Comparison of ENCODE assay signal across 1 cellular context in the genomic region with DNA sequence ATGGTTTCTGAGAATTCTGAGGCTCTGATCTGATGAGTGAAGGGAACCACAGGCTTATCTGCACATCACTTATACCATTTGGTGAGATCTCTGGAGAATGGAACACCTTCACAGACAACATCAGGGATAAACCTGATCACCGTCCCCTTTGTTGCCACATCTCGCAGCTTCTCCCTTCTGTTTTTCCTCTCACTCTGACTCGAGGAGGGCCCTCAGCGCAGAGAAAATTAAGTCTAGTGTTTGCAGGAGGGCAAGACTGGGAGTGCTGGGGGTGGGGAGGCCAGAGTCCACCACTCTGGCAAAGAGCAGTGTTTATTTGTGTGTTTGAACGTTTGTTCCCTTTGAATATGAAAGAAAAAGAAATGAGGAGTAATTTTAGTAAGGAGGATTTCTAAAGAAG.
A peak's percentile ranks its signal among the peaks of the same experiment; 100 is the strongest.
TF ChIP-seq lines count a peak whose summit lies in the region.

No MANE protein-coding gene starts in this region.

TF ChIP-seq in HepG2, 621 proteins besides CTCF, POLR2A, EP300 and RAD21 (continued from another document and continues in another):
- TF ChIP-seq, protein P1, sequence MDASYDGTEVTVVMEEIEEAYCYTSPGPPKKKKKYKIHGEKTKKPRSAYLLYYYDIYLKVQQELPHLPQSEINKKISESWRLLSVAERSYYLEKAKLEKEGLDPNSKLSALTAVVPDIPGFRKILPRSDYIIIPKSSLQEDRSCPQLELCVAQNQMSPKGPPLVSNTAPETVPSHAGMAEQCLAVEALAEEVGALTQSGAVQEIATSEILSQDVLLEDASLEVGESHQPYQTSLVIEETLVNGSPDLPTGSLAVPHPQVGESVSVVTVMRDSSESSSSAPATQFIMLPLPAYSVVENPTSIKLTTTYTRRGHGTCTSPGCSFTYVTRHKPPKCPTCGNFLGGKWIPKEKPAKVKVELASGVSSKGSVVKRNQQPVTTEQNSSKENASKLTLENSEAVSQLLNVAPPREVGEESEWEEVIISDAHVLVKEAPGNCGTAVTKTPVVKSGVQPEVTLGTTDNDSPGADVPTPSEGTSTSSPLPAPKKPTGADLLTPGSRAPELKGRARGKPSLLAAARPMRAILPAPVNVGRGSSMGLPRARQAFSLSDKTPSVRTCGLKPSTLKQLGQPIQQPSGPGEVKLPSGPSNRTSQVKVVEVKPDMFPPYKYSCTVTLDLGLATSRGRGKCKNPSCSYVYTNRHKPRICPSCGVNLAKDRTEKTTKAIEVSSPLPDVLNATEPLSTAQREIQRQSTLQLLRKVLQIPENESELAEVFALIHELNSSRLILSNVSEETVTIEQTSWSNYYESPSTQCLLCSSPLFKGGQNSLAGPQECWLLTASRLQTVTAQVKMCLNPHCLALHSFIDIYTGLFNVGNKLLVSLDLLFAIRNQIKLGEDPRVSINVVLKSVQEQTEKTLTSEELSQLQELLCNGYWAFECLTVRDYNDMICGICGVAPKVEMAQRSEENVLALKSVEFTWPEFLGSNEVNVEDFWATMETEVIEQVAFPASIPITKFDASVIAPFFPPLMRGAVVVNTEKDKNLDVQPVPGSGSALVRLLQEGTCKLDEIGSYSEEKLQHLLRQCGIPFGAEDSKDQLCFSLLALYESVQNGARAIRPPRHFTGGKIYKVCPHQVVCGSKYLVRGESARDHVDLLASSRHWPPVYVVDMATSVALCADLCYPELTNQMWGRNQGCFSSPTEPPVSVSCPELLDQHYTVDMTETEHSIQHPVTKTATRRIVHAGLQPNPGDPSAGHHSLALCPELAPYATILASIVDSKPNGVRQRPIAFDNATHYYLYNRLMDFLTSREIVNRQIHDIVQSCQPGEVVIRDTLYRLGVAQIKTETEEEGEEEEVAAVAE (CRISPR knock-in tag; IDR thresholded peaks at IDR 0.05; ENCODE audit: borderline replicate concordance), result 0 out of 2 replicates have a peak, but pooled peaks have one; percentile 37
- TF ChIP-seq PAF1 (CRISPR knock-in tag; IDR thresholded peaks at IDR 0.05) (no peak), RARG (CRISPR knock-in tag; IDR thresholded peaks at IDR 0.05; ENCODE audit: low read depth) (no peak), SSRP1 (CRISPR knock-in tag; IDR thresholded peaks at IDR 0.05) (0 out of 2 replicates have a peak, but pooled peaks have one; percentile 13), ZNF652 (CRISPR knock-in tag; IDR thresholded peaks at IDR 0.05; ENCODE audit: borderline replicate concordance, low read depth) (no peak; the same call in 1 of the 2 replicates), POLR2G (IDR thresholded peaks at IDR 0.05; ENCODE audit: low read depth, low read length) (peak; percentile 45; the same call in 1 of the 2 replicates), SIN3B (IDR thresholded peaks at IDR 0.05; ENCODE audit: low read length) (no peak), ELF3 (CRISPR knock-in tag; IDR thresholded peaks at IDR 0.05) (peak; percentile 63), ZNF207 (IDR thresholded peaks at IDR 0.05; ENCODE audit: borderline replicate concordance) (no peak), KAT8 (CRISPR knock-in tag; IDR thresholded peaks at IDR 0.05) (0 out of 2 replicates have a peak, but pooled peaks have one; percentile 21), SMARCC2 (IDR thresholded peaks at IDR 0.05) (no peak), AKAP8 (CRISPR knock-in tag; IDR thresholded peaks at IDR 0.05) (no peak), ZFY (CRISPR knock-in tag; IDR thresholded peaks at IDR 0.05) (no peak), ZNF879 (CRISPR knock-in tag; IDR thresholded peaks at IDR 0.05) (no peak), HDAC1 (CRISPR knock-in tag; IDR thresholded peaks at IDR 0.05) (peak; percentile 39), CHCHD3 (CRISPR knock-in tag; IDR thresholded peaks at IDR 0.05) (no peak), ZNF557 (CRISPR knock-in tag; IDR thresholded peaks at IDR 0.05) (no peak), ONECUT2 (CRISPR knock-in tag; IDR thresholded peaks at IDR 0.05) (no peak), ASH2L (IDR thresholded peaks at IDR 0.05; ENCODE audit: insufficient read length, low read depth, low read length) (peak; percentile 51), PHF21A (CRISPR knock-in tag; IDR thresholded peaks at IDR 0.05) (no peak; the same call in 1 of the 2 replicates), ZMYM4 (CRISPR knock-in tag; IDR thresholded peaks at IDR 0.05) (0 out of 2 replicates have a peak, but pooled peaks have one; percentile 49), GFI1 (CRISPR knock-in tag; IDR thresholded peaks at IDR 0.05; ENCODE audit: borderline replicate concordance) (no peak), EED (CRISPR knock-in tag; IDR thresholded peaks at IDR 0.05) (no peak), MED1 (CRISPR knock-in tag; IDR thresholded peaks at IDR 0.05) (peak; percentile 61), ZNF605 (CRISPR knock-in tag; IDR thresholded peaks at IDR 0.05) (0 out of 2 replicates have a peak, but pooled peaks have one; percentile 28), KLF11 (CRISPR knock-in tag; IDR thresholded peaks at IDR 0.05) (0 out of 2 replicates have a peak, but pooled peaks have one; percentile 36), ZNF124 (CRISPR knock-in tag; IDR thresholded peaks at IDR 0.05) (0 out of 2 replicates have a peak, but pooled peaks have one; percentile 21), ZNF83 (CRISPR knock-in tag; IDR thresholded peaks at IDR 0.05; ENCODE audit: borderline replicate concordance) (no peak), CBX5 (CRISPR knock-in tag; IDR thresholded peaks at IDR 0.05; ENCODE audit: borderline replicate concordance) (peak; percentile 51; the same call in 1 of the 2 replicates), SP5 (CRISPR knock-in tag; IDR thresholded peaks at IDR 0.05; ENCODE audit: borderline replicate concordance, low read depth) (peak; percentile 54; the same call in 1 of the 2 replicates), TARDBP (CRISPR knock-in tag; IDR thresholded peaks at IDR 0.05) (peak; percentile 43; the same call in 1 of the 2 replicates)
- TF ChIP-seq, protein P2, sequence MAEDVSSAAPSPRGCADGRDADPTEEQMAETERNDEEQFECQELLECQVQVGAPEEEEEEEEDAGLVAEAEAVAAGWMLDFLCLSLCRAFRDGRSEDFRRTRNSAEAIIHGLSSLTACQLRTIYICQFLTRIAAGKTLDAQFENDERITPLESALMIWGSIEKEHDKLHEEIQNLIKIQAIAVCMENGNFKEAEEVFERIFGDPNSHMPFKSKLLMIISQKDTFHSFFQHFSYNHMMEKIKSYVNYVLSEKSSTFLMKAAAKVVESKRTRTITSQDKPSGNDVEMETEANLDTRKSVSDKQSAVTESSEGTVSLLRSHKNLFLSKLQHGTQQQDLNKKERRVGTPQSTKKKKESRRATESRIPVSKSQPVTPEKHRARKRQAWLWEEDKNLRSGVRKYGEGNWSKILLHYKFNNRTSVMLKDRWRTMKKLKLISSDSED (CRISPR knock-in tag; IDR thresholded peaks at IDR 0.05), result no peak
- TF ChIP-seq, protein P3, sequence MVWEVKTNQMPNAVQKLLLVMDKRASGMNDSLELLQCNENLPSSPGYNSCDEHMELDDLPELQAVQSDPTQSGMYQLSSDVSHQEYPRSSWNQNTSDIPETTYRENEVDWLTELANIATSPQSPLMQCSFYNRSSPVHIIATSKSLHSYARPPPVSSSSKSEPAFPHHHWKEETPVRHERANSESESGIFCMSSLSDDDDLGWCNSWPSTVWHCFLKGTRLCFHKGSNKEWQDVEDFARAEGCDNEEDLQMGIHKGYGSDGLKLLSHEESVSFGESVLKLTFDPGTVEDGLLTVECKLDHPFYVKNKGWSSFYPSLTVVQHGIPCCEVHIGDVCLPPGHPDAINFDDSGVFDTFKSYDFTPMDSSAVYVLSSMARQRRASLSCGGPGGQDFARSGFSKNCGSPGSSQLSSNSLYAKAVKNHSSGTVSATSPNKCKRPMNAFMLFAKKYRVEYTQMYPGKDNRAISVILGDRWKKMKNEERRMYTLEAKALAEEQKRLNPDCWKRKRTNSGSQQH (CRISPR knock-in tag; IDR thresholded peaks at IDR 0.05; ENCODE audit: low read depth), result no peak
- TF ChIP-seq, protein P4, sequence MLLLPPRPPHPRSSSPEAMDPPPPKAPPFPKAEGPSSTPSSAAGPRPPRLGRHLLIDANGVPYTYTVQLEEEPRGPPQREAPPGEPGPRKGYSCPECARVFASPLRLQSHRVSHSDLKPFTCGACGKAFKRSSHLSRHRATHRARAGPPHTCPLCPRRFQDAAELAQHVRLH (CRISPR knock-in tag; IDR thresholded peaks at IDR 0.05; ENCODE audit: borderline replicate concordance, low read depth), result no peak; the same call in 1 of the 2 replicates
- TF ChIP-seq, protein P5, sequence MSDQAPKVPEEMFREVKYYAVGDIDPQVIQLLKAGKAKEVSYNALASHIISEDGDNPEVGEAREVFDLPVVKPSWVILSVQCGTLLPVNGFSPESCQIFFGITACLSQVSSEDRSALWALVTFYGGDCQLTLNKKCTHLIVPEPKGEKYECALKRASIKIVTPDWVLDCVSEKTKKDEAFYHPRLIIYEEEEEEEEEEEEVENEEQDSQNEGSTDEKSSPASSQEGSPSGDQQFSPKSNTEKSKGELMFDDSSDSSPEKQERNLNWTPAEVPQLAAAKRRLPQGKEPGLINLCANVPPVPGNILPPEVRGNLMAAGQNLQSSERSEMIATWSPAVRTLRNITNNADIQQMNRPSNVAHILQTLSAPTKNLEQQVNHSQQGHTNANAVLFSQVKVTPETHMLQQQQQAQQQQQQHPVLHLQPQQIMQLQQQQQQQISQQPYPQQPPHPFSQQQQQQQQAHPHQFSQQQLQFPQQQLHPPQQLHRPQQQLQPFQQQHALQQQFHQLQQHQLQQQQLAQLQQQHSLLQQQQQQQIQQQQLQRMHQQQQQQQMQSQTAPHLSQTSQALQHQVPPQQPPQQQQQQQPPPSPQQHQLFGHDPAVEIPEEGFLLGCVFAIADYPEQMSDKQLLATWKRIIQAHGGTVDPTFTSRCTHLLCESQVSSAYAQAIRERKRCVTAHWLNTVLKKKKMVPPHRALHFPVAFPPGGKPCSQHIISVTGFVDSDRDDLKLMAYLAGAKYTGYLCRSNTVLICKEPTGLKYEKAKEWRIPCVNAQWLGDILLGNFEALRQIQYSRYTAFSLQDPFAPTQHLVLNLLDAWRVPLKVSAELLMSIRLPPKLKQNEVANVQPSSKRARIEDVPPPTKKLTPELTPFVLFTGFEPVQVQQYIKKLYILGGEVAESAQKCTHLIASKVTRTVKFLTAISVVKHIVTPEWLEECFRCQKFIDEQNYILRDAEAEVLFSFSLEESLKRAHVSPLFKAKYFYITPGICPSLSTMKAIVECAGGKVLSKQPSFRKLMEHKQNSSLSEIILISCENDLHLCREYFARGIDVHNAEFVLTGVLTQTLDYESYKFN (CRISPR knock-in tag; conservative IDR thresholded peaks at IDR 0.05), result peak; percentile 95
- TF ChIP-seq, protein P6, sequence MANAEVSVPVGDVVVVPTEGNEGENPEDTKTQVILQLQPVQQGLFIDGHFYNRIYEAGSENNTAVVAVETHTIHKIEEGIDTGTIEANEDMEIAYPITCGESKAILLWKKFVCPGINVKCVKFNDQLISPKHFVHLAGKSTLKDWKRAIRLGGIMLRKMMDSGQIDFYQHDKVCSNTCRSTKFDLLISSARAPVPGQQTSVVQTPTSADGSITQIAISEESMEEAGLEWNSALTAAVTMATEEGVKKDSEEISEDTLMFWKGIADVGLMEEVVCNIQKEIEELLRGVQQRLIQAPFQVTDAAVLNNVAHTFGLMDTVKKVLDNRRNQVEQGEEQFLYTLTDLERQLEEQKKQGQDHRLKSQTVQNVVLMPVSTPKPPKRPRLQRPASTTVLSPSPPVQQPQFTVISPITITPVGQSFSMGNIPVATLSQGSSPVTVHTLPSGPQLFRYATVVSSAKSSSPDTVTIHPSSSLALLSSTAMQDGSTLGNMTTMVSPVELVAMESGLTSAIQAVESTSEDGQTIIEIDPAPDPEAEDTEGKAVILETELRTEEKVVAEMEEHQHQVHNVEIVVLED (CRISPR knock-in tag; IDR thresholded peaks at IDR 0.05; ENCODE audit: borderline replicate concordance), result peak; percentile 16; the same call in 1 of the 2 replicates
- TF ChIP-seq, protein P7, sequence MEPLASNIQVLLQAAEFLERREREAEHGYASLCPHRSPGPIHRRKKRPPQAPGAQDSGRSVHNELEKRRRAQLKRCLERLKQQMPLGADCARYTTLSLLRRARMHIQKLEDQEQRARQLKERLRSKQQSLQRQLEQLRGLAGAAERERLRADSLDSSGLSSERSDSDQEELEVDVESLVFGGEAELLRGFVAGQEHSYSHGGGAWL (CRISPR knock-in tag; IDR thresholded peaks at IDR 0.05), result no peak
- TF ChIP-seq, protein P8, sequence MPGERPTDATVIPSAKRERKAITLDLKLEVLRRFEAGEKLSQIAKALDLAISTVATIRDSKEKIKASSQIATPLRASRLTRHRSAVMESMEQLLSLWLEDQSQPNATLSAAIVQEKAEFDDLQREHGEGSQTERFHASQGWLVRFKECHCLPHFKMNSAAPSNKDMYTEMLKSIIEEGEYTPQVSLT (CRISPR knock-in tag; IDR thresholded peaks at IDR 0.05; ENCODE audit: borderline replicate concordance, low read depth), result no peak
- TF ChIP-seq, protein P9, sequence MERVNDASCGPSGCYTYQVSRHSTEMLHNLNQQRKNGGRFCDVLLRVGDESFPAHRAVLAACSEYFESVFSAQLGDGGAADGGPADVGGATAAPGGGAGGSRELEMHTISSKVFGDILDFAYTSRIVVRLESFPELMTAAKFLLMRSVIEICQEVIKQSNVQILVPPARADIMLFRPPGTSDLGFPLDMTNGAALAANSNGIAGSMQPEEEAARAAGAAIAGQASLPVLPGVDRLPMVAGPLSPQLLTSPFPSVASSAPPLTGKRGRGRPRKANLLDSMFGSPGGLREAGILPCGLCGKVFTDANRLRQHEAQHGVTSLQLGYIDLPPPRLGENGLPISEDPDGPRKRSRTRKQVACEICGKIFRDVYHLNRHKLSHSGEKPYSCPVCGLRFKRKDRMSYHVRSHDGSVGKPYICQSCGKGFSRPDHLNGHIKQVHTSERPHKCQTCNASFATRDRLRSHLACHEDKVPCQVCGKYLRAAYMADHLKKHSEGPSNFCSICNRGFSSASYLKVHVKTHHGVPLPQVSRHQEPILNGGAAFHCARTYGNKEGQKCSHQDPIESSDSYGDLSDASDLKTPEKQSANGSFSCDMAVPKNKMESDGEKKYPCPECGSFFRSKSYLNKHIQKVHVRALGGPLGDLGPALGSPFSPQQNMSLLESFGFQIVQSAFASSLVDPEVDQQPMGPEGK (CRISPR knock-in tag; IDR thresholded peaks at IDR 0.05), result peak; percentile 75
- TF ChIP-seq, protein P10, sequence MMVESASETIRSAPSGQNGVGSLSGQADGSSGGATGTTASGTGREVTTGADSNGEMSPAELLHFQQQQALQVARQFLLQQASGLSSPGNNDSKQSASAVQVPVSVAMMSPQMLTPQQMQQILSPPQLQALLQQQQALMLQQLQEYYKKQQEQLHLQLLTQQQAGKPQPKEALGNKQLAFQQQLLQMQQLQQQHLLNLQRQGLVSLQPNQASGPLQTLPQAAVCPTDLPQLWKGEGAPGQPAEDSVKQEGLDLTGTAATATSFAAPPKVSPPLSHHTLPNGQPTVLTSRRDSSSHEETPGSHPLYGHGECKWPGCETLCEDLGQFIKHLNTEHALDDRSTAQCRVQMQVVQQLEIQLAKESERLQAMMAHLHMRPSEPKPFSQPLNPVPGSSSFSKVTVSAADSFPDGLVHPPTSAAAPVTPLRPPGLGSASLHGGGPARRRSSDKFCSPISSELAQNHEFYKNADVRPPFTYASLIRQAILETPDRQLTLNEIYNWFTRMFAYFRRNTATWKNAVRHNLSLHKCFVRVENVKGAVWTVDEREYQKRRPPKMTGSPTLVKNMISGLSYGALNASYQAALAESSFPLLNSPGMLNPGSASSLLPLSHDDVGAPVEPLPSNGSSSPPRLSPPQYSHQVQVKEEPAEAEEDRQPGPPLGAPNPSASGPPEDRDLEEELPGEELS (CRISPR knock-in tag; IDR thresholded peaks at IDR 0.05), result peak; percentile 79
